1 cellular context compared by ENCODE assay signal in the genomic region with DNA sequence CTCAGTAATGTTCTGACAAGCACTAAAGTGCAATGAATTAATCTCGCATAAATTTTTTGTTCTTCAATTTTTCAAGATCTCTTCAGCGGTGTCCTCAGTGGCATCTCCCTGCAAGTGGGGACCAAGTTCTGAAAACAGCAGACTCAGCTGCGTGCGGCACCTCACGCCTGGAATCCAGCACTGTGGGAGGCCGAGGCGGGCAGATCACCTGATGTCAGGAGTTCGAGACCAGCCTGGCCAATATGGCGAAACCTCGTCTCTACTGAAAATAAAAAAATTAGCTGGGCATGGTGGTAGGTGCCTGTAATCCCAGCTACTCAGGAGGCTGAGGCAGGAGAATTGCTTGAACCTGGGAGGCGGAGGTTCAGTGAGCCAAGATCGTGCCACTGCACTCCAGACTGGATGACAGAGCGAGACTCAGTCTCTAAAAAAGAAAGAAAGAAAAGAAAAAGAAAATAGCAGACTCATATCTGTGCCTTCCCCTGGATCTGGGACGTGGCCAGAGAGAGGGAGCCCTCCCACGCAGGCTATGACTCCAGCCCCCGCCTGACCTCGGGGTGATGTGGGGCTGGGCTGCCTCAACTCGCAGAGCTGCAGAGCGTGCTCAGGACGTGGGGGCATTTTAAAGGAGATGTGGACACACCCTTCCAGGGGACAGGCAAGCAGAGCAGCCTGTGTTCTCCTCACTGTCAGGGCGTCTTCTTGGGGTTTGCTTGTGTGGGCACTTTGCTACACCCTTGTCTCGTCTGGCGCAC.
TF ChIP-seq lines count a peak whose summit lies in the region.

No MANE protein-coding gene starts in this region.

TF ChIP-seq in WTC11, 78 proteins besides CTCF, POLR2A, EP300 and RAD21:
- TF ChIP-seq ZNF232 (CRISPR knock-in tag; IDR thresholded peaks at IDR 0.05) = 0 out of 2 replicates have a peak, but pooled peaks have one; percentile 41
- TF ChIP-seq AFF4 (CRISPR knock-in tag; IDR thresholded peaks at IDR 0.05; ENCODE audit: borderline replicate concordance) = no peak
- TF ChIP-seq, protein P1, sequence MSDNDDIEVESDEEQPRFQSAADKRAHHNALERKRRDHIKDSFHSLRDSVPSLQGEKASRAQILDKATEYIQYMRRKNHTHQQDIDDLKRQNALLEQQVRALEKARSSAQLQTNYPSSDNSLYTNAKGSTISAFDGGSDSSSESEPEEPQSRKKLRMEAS (CRISPR knock-in tag; IDR thresholded peaks at IDR 0.05) = no peak
- TF ChIP-seq E2F5 (CRISPR knock-in tag; IDR thresholded peaks at IDR 0.05) = no peak
- no peak for TF ChIP-seq NFATC4 (CRISPR knock-in tag; IDR thresholded peaks at IDR 0.05)
